In genomic region chr17:14304222-14304844, GRCh38 we compare ENCODE assay signal across 14 cellular contexts. TPM values are rescaled to one million over a fixed set of nuclear protein-coding genes. Genes with fewer than 3 reads are reported as not detected.
A peak's percentile ranks its signal among the peaks of the same experiment; 100 is the strongest.
DNase-seq lines count a peak whose midpoint lies in the region; ATAC-seq and TF ChIP-seq lines count a peak whose summit lies in the region.
"Had no signal": no experiment of that assay in that cellular context is flagged by ENCODE, and none has a peak within 500 bp of the region (broad histone marks: within the 10 kb centered on the region; RNA-seq: fewer than 3 reads in every experiment).

No MANE protein-coding gene starts in this region.

- peaks cover 44% of the 10 kb centered on the region for H3K4me1 Mint-ChIP-seq in T-helper 17 cell

- ATAC-seq in DND-41 (ENCODE audit: insufficient read depth, low read depth) (no peak), T-helper 17 cell (no peak)
- ATAC-seq: stimulated activated naive B cell treated with anti-CD40 and anti-IgM and Interleukin-4, amounts not matched to agents 10 μg/mL and 1 μg/mL and 100 μg/mL, for 72 hours had no signal

- H3K4me2 ChIP-seq in DND-41 (ENCODE audit: insufficient read depth, low read length) (peak overlapping the region; percentile 77), neuronal stem cell (ENCODE audit: insufficient read depth, low read length, poor library complexity, severe bottlenecking) (peak overlapping the region; percentile 74)

- H2AFZ ChIP-seq in DND-41 (ENCODE audit: low read depth, low read length), result no peak overlapping the region
- H2AFZ ChIP-seq in neuronal stem cell (ENCODE audit: low read length), result no peak overlapping the region

- no peak overlapping the region for H2BK120ac ChIP-seq in neuronal stem cell (ENCODE audit: low read depth, low read length)

- H3K36me3 Mint-ChIP-seq in T-helper 17 cell (ENCODE audit: low read depth), result peaks cover 2% of the 10 kb centered on the region

- no peak overlapping the region for H3K4ac ChIP-seq in neuronal stem cell (ENCODE audit: low read length)

- peak overlapping the region; percentile 81 for H3K4me3 Mint-ChIP-seq in T-helper 17 cell

- H2BK12ac ChIP-seq in neuronal stem cell (ENCODE audit: low read length), result peak overlapping the region; percentile 33

- H3K9me3 ChIP-seq in DND-41 (ENCODE audit: insufficient read depth, low read length, severe bottlenecking) (no peaks in the 10 kb centered on the region), T-helper 17 cell (ENCODE audit: control insufficient read depth, low read length, poor library complexity, severe bottlenecking) (no peaks in the 10 kb centered on the region), neuronal stem cell (replicated peaks in 1 of 2; ENCODE audit: control insufficient read depth in 2 of 2, insufficient read depth in 1 of 2, low read depth in 1 of 2, low read length in 2 of 2) (peaks cover 0 to 7% of the 10 kb centered on the region in 2 donors)
- H3K9me3 ChIP-seq: neutrophil had no signal

- H3K27me3 Mint-ChIP-seq in T-helper 17 cell, result peaks cover 9% of the 10 kb centered on the region

- H3K18ac ChIP-seq in neuronal stem cell (ENCODE audit: low read length), result peak overlapping the region; percentile 95

- peak overlapping the region; percentile 71 for H3K23ac ChIP-seq in neuronal stem cell (ENCODE audit: low read depth, low read length, poor library complexity)

- H4K20me1 ChIP-seq in DND-41 (ENCODE audit: insufficient read depth, low read length), result peaks cover 14% of the 10 kb centered on the region; the same call in 1 of the 2 replicates

- peaks cover 83% of the 10 kb centered on the region for H3K79me2 ChIP-seq in DND-41 (ENCODE audit: insufficient read depth, low read length)

- H3K27ac ChIP-seq in DND-41 (ENCODE audit: low read length) (no peak overlapping the region), neuronal stem cell (replicated peaks; ENCODE audit: low read length) (no peak overlapping the region)
- H3K27ac ChIP-seq: HL-60, neutrophil, VCaP had no signal

- peak overlapping the region; percentile 59 for H2AK5ac ChIP-seq in neuronal stem cell (ENCODE audit: low read depth, low read length)

- no peak for TF ChIP-seq CTCF in DND-41 (IDR thresholded peaks at IDR 0.05; ENCODE audit: borderline replicate concordance, extremely low read depth, low read length, poor library complexity, severe bottlenecking)

- peak overlapping the region; percentile 7; the same call in 1 of the 2 replicates for H3K9ac ChIP-seq in DND-41 (ENCODE audit: low read depth, low read length)
- H3K9ac ChIP-seq in neuronal stem cell (ENCODE audit: low read depth, low read length, poor library complexity), result peak overlapping the region; percentile 67

- H2BK5ac ChIP-seq in neuronal stem cell (ENCODE audit: low read length), result peak overlapping the region; percentile 66

- no peak overlapping the region for H4K91ac ChIP-seq in neuronal stem cell (ENCODE audit: low read depth, low read length, poor library complexity)

- no peak overlapping the region for H3K14ac ChIP-seq in neuronal stem cell (ENCODE audit: low read length)

- H3K36me3 ChIP-seq in DND-41 (ENCODE audit: insufficient read depth, low read length) (peaks cover 5% of the 10 kb centered on the region; the same call in 1 of the 2 replicates), neuronal stem cell (replicated peaks in 1 of 2; ENCODE audit: control insufficient read depth in 2 of 2, insufficient read depth in 2 of 2, low read length in 2 of 2) (peaks cover 0 to 53% of the 10 kb centered on the region in 2 donors)
- H3K36me3 ChIP-seq: neutrophil had no signal

- no peak overlapping the region for H4K8ac ChIP-seq in neuronal stem cell (ENCODE audit: low read depth, low read length)

- H3K4me3 ChIP-seq in DND-41 (ENCODE audit: low read depth in 1 of 2, low read length in 2 of 2), result peak overlapping the region in 1 of 2 experiments; percentile 70; a peak in 2 of 4 replicates
- peak overlapping the region; percentile 98 to 99 for H3K4me3 ChIP-seq in neuronal stem cell (ENCODE audit: low read length in 2 of 2)

- DNase-seq in DND-41, result no peak
- DNase-seq in T-helper 17 cell, result no peak
- peak; percentile 26 for DNase-seq in fibroblast of gingiva (ENCODE audit: low read depth)
- DNase-seq in neuronal stem cell (ENCODE audit: low spot score), result no peak
- no peak for DNase-seq in stimulated activated CD4-positive, alpha-beta T cell treated with anti-CD3 and anti-CD28 coated beads, Interleukin-15, amount 100 ng/mL, for 24 hours
- DNase-seq in SK-N-DZ (ENCODE audit: low spot score), result no peak
- DNase-seq in nucleus accumbens (lab: John Stamatoyannopoulos, UW), result no peak
- DNase-seq in OCI-M1 (lab: John Stamatoyannopoulos, UW), result no peak
- DNase-seq: cortex of kidney; NCI-H524 treated with DMSO at 0.1 percent for 48 hours; stimulated activated naive B cell treated with anti-CD40 and anti-IgM and Interleukin-4, amounts not matched to agents 10 μg/mL and 1 μg/mL and 100 μg/mL, for 72 hours had no signal

- H3K27ac Mint-ChIP-seq in T-helper 17 cell, result peak overlapping the region; percentile 90

- H3K27me3 ChIP-seq in DND-41 (ENCODE audit: insufficient read depth, low read length, poor library complexity) (peaks cover 10% of the 10 kb centered on the region), neuronal stem cell (ENCODE audit: control insufficient read depth in 3 of 3, insufficient read depth in 3 of 3, low read depth in 1 of 3, low read length in 3 of 3) (peaks cover 0 to 6% (median 0%) of the 10 kb centered on the region in 3 experiments)

- WGBS in neuronal stem cell (ENCODE audit: extremely low coverage in 2 of 2, insufficient read length in 2 of 2, insufficient replicate concordance in 1 of 2), 2 donors, result no CpG with 5 or more reads among the region's 22 CpGs

- peaks cover 15% of the 10 kb centered on the region for H3K79me1 ChIP-seq in neuronal stem cell (ENCODE audit: low read depth, low read length)

- H3K4me1 ChIP-seq in DND-41 (ENCODE audit: insufficient read depth, low read length) (peaks cover 51% of the 10 kb centered on the region), neuronal stem cell (ENCODE audit: control insufficient read depth in 2 of 2, insufficient read depth in 1 of 2, low read depth in 1 of 2, low read length in 2 of 2) (peaks cover 7 to 31% of the 10 kb centered on the region in 2 donors)

- peak overlapping the region; percentile 70 for H2BK15ac ChIP-seq in neuronal stem cell (ENCODE audit: low read length)

RNA-seq across cellular contexts. Expression of gene HS3ST3B1, which starts 3.5 kb away (rescaled TPM):
- 10 to 100 TPM; 13.5 to 15.4 TPM for total RNA-seq in T-helper 17 cell
- 17.6 TPM for polyA plus RNA-seq in neuronal stem cell (2013, experiment 1 of 2)
- 18.0 TPM for polyA plus RNA-seq in neuronal stem cell (2013, experiment 2 of 2)
- 0.18 TPM in 1 of 2 replicates, not detected in the other for polyA plus RNA-seq in SK-N-DZ (2014; cell fraction: cytosol; rRNA removed)
- 0.05 and 0.18 TPM in 2 replicates for polyA plus RNA-seq in SK-N-DZ (2014; cell fraction: nucleus; rRNA removed)
